In genomic region chr1:50620680-50621329, GRCh38 we compare ENCODE assay signal across 9 cellular contexts.
A peak's percentile ranks its signal among the peaks of the same experiment; 100 is the strongest.
DNase-seq lines count a peak whose midpoint lies in the region; ATAC-seq and TF ChIP-seq lines count a peak whose summit lies in the region.
"Had no signal": no experiment of that assay in that cellular context is flagged by ENCODE, and none has a peak within 500 bp of the region (broad histone marks: within the 10 kb centered on the region; RNA-seq: fewer than 3 reads in every experiment).

No MANE protein-coding gene starts in this region.

- no peaks in the 10 kb centered on the region for H3F3A ChIP-seq in PC-9 (ENCODE audit: insufficient read depth, low read depth)

- peak; percentile 24 for DNase-seq in SIG-M5 treated with dmso at 0.1 percent for 504 hours (lab: John Stamatoyannopoulos, UW; ENCODE audit: unreplicated experiment)
- no peak for DNase-seq in SIG-M5 (lab: John Stamatoyannopoulos, UW)
- peak; percentile 83 to 95 for DNase-seq in PC-9
- DNase-seq in fibroblast of mammary gland (ENCODE audit: low read depth) = peak; percentile 18
- DNase-seq in type B pancreatic cell (ENCODE audit: extremely low spot score, unreplicated experiment) = no peak
- no peak for DNase-seq in stimulated activated CD4-positive, alpha-beta T cell treated with anti-CD3 and anti-CD28 coated beads, Interleukin-1b, Interleukin-23, amount 100 ng/mL, for 48 hours
- no peak for DNase-seq in effector CD8-positive, alpha-beta T cell (lab: John Stamatoyannopoulos, UW)
- DNase-seq: stimulated activated CD4-positive, alpha-beta T cell treated with anti-CD3 and anti-CD28 coated beads, Interleukin-2, amount 100 ng/mL, for 24 hours had no signal

- no peaks in the 10 kb centered on the region; the same call in 1 of the 2 replicates for H3K9me3 ChIP-seq in PC-9 (ENCODE audit: insufficient read depth, low read depth)

- H3K4me1 Mint-ChIP-seq in type B pancreatic cell (ENCODE audit: unreplicated experiment) = no peaks in the 10 kb centered on the region

- no peaks in the 10 kb centered on the region for H3K27me3 Mint-ChIP-seq in type B pancreatic cell

- H3K36me3 Mint-ChIP-seq in type B pancreatic cell = peaks cover 17% of the 10 kb centered on the region

- no peaks in the 10 kb centered on the region for H4K20me1 ChIP-seq in PC-9 (ENCODE audit: insufficient read depth)

- H2AFZ ChIP-seq in PC-9 = no peak overlapping the region

- peak overlapping the region; percentile 62 for H3K27ac ChIP-seq in PC-9

- no peaks in the 10 kb centered on the region for H3K9me2 ChIP-seq in PC-9 (ENCODE audit: insufficient read depth)

- H3K4me3 ChIP-seq in PC-9 = no peak overlapping the region
- no peak overlapping the region for H3K4me3 ChIP-seq in fibroblast of mammary gland (ENCODE audit: control insufficient read depth, low read depth, low read length)

- POLR2A ChIA-PET in PC-9 (lab: Charles Lee; ENCODE audit: unreplicated experiment) = interaction anchor here (0.5 to 0.7 kb wide), 4 partner anchors 83 to 518 kb away, joined by 3 to 6 read pairs (median 3); no protein-coding TSS in a partner anchor

- no peaks in the 10 kb centered on the region for H3K4me1 ChIP-seq in PC-9 (replicated peaks; ENCODE audit: insufficient read depth)

- TF ChIP-seq CTCF in PC-9 (conservative IDR thresholded peaks at IDR 0.05) (peak; percentile 67), fibroblast of mammary gland (conservative IDR thresholded peaks at IDR 0.05; ENCODE audit: control insufficient read depth, insufficient read depth, low read depth, low read length) (peak; percentile 47), type B pancreatic cell (conservative IDR thresholded peaks at IDR 0.05) (peak; percentile 52)

- CTCF ChIA-PET in PC-9 (lab: Charles Lee) = interaction anchor here (0.7 to 1.8 kb wide), 6 partner anchors 9 to 253 kb away, joined by 3 to 23 read pairs (median 6); no protein-coding TSS in a partner anchor

- H3K27me3 ChIP-seq in PC-9 (ENCODE audit: insufficient read depth, low read depth) = no peaks in the 10 kb centered on the region

- peaks cover 10% of the 10 kb centered on the region for H3K9me3 Mint-ChIP-seq in type B pancreatic cell

- BruUV-seq in PC-9 (replicated peaks; lab: Mats Ljungman, UMichigan) = TSS peak; percentile 21

- 0 out of 2 replicates have a peak, but pooled peaks cover 3% of the 10 kb centered on the region for H3K36me3 ChIP-seq in PC-9 (ENCODE audit: low read depth)

- no peak for ATAC-seq in HG03469 (IDR thresholded peaks at IDR 0.05; ENCODE audit: unreplicated experiment)

- H3K4me3 Mint-ChIP-seq in type B pancreatic cell = no peak overlapping the region

- peak overlapping the region; percentile 61 for H3K27ac Mint-ChIP-seq in type B pancreatic cell

- H3K4me2 ChIP-seq in PC-9 = peak overlapping the region; percentile 32; the same call in 1 of the 2 replicates

- no peaks in the 10 kb centered on the region for H3K79me2 ChIP-seq in PC-9 (ENCODE audit: low read depth)

- intact Hi-C loops in PC-9 (cut with micrococcal nuclease; ENCODE audit: unreplicated experiment) = loop anchor here (1.0 kb wide), 2 partner anchors 83 to 114 kb away; no protein-coding TSS in a partner anchor

Comparison
In these comparisons a context has a peak if more than half of its experiments do, and no peak if none do; other contexts are left out.
1. DNase-seq: peak in SIG-M5 treated with dmso at 0.1 percent for 504 hours (single experiment), PC-9 (2 of 2) and fibroblast of mammary gland (single experiment); none in SIG-M5 (single experiment), type B pancreatic cell (single experiment), stimulated activated CD4-positive, alpha-beta T cell treated with anti-CD3 and anti-CD28 coated beads, Interleukin-1b, Interleukin-23, amount 100 ng/mL, for 48 hours (single experiment) and effector CD8-positive, alpha-beta T cell (single experiment).
2. Peak in every context shown above with its lines, with median percentiles within 50 percentile points of each other: CTCF ChIP-seq.